ENCODE assay signal across 14 cellular contexts in genomic region chr17:49815761-49816281, GRCh38. TPM values are rescaled to one million over a fixed set of nuclear protein-coding genes. Genes with fewer than 3 reads are reported as not detected.
DNase-seq lines count a peak whose midpoint lies in the region; ATAC-seq and TF ChIP-seq lines count a peak whose summit lies in the region.
"Had no signal": no experiment of that assay in that cellular context is flagged by ENCODE, and none has a peak within 500 bp of the region (broad histone marks: within the 10 kb centered on the region; RNA-seq: fewer than 3 reads in every experiment).

No MANE protein-coding gene starts in this region.

- CTCF ChIA-PET in activated CD8-positive, alpha-beta memory T cell treated with anti-CD3 and anti-CD28 coated beads, Interleukin-2, amount 10 ng/mL, durations not matched to agents 7 days and 5 days (lab: Charles Lee) = interaction anchor here (3.8 kb wide), 1 partner anchor 182 kb away, joined by 15 read pairs; no protein-coding TSS in a partner anchor

- H3K27me3 ChIP-seq in layer of hippocampus (ENCODE audit: control insufficient read depth, insufficient read depth, low read length) (no peaks in the 10 kb centered on the region), suprapubic skin (no peaks in the 10 kb centered on the region), tibial nerve (no peaks in the 10 kb centered on the region)

- peak overlapping the region; percentile 58 for H3K27ac Mint-ChIP-seq in activated CD8-positive, alpha-beta memory T cell treated with anti-CD3 and anti-CD28 coated beads, Interleukin-2, amount 10 ng/mL, durations not matched to agents 7 days and 5 days

- no peak overlapping the region for H3K4me3 Mint-ChIP-seq in activated CD8-positive, alpha-beta memory T cell treated with anti-CD3 and anti-CD28 coated beads, Interleukin-2, amount 10 ng/mL, durations not matched to agents 7 days and 5 days

- H3K36me3 Mint-ChIP-seq in activated CD8-positive, alpha-beta memory T cell treated with anti-CD3 and anti-CD28 coated beads, Interleukin-2, amount 10 ng/mL, durations not matched to agents 7 days and 5 days = peaks cover 44% of the 10 kb centered on the region

- TF ChIP-seq EP300 in suprapubic skin (IDR thresholded peaks at IDR 0.05) = no peak
- TF ChIP-seq EP300 in tibial nerve (IDR thresholded peaks at IDR 0.05) = no peak

- peaks cover 41% of the 10 kb centered on the region for H3K4me1 Mint-ChIP-seq in activated CD8-positive, alpha-beta memory T cell treated with anti-CD3 and anti-CD28 coated beads, Interleukin-2, amount 10 ng/mL, durations not matched to agents 7 days and 5 days

- ATAC-seq in activated CD8-positive, alpha-beta memory T cell treated with anti-CD3 and anti-CD28 coated beads, Interleukin-2, amount 10 ng/mL, durations not matched to agents 7 days and 5 days = no peak

- H3K4me3 ChIP-seq in suprapubic skin (no peak overlapping the region), tibial nerve (no peak overlapping the region)

- no peak for TF ChIP-seq CTCF in suprapubic skin (IDR thresholded peaks at IDR 0.05)
- no peak for TF ChIP-seq CTCF in tibial nerve (IDR thresholded peaks at IDR 0.05)

- 37% methylated on average over 9 of the region's 9 CpGs for WGBS in suprapubic skin
- 33 to 41% methylated on average over 9 of the region's 9 CpGs for WGBS in tibial nerve, 2 donors

- no peaks in the 10 kb centered on the region for H3K27me3 Mint-ChIP-seq in activated CD8-positive, alpha-beta memory T cell treated with anti-CD3 and anti-CD28 coated beads, Interleukin-2, amount 10 ng/mL, durations not matched to agents 7 days and 5 days

- DNase-seq in activated CD8-positive, alpha-beta memory T cell treated with anti-CD3 and anti-CD28 coated beads, Interleukin-2, amount 10 ng/mL, durations not matched to agents 7 days and 5 days = no peak
- DNase-seq in activated CD8-positive, alpha-beta memory T cell treated with anti-CD3 and anti-CD28 coated beads, Interleukin-2, amount 50 U/mL, for 48 hours = no peak
- DNase-seq in caudate nucleus (lab: John Stamatoyannopoulos, UW) (peak in 2 of 61 donors; percentile 16 to 25), suprapubic skin (ENCODE audit: low spot score in 2 of 2) (no peak), SIG-M5 (lab: John Stamatoyannopoulos, UW) (no peak), tibial nerve (ENCODE audit: low spot score in 2 of 2) (no peak), HuH-7 (ENCODE audit: low spot score) (no peak)
- DNase-seq: ACHN; activated gamma-delta T cell; NCI-H187 treated with DMSO at 0.1 percent for 48 hours; stimulated activated naive CD4-positive, alpha-beta T cell had no signal

- H3K9me3 ChIP-seq in suprapubic skin (no peaks in the 10 kb centered on the region), tibial nerve (no peaks in the 10 kb centered on the region)

- H3K36me3 ChIP-seq in suprapubic skin = peaks cover 51% of the 10 kb centered on the region
- H3K36me3 ChIP-seq in tibial nerve = peaks cover 0 to 53% (median 0%) of the 10 kb centered on the region in 3 donors

- H3K9me3 Mint-ChIP-seq in activated CD8-positive, alpha-beta memory T cell treated with anti-CD3 and anti-CD28 coated beads, Interleukin-2, amount 10 ng/mL, durations not matched to agents 7 days and 5 days (ENCODE audit: low read depth) = no peaks in the 10 kb centered on the region

- H3K27ac ChIP-seq in caudate nucleus (ENCODE audit: low read depth, low read length) (peak overlapping the region; percentile 18), layer of hippocampus (ENCODE audit: low read depth, low read length) (peak overlapping the region; percentile 30), suprapubic skin (peak overlapping the region; percentile 71), tibial nerve (peak overlapping the region in 2 of 4 donors; percentile 61 to 78)

- no peak for TF ChIP-seq POLR2A in suprapubic skin (IDR thresholded peaks at IDR 0.05)
- no peak for TF ChIP-seq POLR2A in tibial nerve (IDR thresholded peaks at IDR 0.05)

- H3K4me1 ChIP-seq in suprapubic skin (peaks cover 49% of the 10 kb centered on the region), tibial nerve (peaks cover 0 to 46% (median 20%) of the 10 kb centered on the region in 4 donors)

RNA-seq across cellular contexts. Expression of gene KAT7, which starts 27.3 kb away (rescaled TPM):
- total RNA-seq in activated CD8-positive, alpha-beta memory T cell treated with anti-CD3 and anti-CD28 coated beads, Interleukin-2, amount 10 ng/mL, durations not matched to agents 7 days and 5 days = 10 to 100 TPM; 76.9 to 80.6 TPM
- total RNA-seq in suprapubic skin (10 to 100 TPM; 37.1 to 71.4 (median 52.2) TPM), tibial nerve (10 to 100 TPM; 31.6 to 45.6 (median 42.0) TPM)

RNA-seq across cellular contexts. Expression of gene TAC4, which starts 32.0 kb away (rescaled TPM):
- total RNA-seq in activated CD8-positive, alpha-beta memory T cell treated with anti-CD3 and anti-CD28 coated beads, Interleukin-2, amount 10 ng/mL, durations not matched to agents 7 days and 5 days = not detected
- total RNA-seq in suprapubic skin (not detected), tibial nerve (not detected)
- total RNA-seq: glomerular endothelial cell, SK-MEL-5 had no signal

RNA-seq across cellular contexts. Expression of gene FAM117A, which starts 51.9 kb away (rescaled TPM):
- total RNA-seq in activated CD8-positive, alpha-beta memory T cell treated with anti-CD3 and anti-CD28 coated beads, Interleukin-2, amount 10 ng/mL, durations not matched to agents 7 days and 5 days = 10 to 100 TPM; 31.6 to 44.9 TPM
- 10 to 100 TPM; 24.2 to 47.3 (median 28.7) TPM for total RNA-seq in suprapubic skin
- 10 to 100 TPM; 12.9 to 23.1 (median 18.3) TPM for total RNA-seq in tibial nerve
